In the genomic region with DNA sequence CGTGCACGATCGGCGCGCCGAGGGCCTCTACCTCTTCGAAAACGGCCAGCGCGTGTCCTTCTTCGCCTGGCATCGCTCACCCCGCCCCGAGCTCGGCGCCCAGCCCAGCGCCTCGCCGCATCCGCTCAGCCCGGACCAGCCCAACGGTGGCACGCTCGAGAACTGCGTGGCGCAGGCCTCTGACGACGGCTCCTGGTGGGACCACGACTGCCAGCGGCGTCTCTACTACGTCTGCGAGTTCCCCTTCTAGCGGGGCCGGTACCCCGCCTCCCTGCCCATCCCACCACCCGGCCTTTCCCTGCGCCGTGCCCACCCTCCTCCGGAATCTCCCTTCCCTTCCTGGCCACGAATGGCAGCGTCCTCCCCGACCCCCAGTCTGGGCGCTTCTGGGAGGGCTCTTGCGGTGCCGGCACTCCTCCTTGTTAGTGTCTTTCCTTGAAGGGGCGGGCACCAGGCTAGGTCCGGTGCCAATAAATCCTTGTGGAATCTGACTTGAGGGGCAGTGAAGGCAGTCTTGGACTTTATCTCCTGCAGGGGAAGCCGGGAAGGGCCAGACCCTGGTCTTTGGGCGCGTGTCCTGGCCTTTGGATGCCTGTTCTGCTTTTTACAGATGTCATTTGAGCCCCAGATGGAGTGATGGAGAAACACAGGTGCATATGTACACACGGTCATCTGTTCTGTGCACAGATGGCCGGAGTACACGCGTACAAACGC, we compare ENCODE assay signal across 8 cellular contexts. TPM values are rescaled to one million over a fixed set of nuclear protein-coding genes. Genes with fewer than 3 reads are reported as not detected.
DNase-seq lines count a peak whose midpoint lies in the region; ATAC-seq and TF ChIP-seq lines count a peak whose summit lies in the region.

No MANE protein-coding gene starts in this region.

- H3K9me3 ChIP-seq in SJSA1 (replicated peaks), result peaks cover 7% of the 10 kb centered on the region; the same call in 1 of the 2 replicates
- no peaks in the 10 kb centered on the region for H3K9me3 ChIP-seq in prostate gland

- H3K27me3 Mint-ChIP-seq in activated T-cell treated with anti-CD3 and anti-CD28 coated beads, Interleukin-2, amount 50 U/mL, for 4 hours (ENCODE audit: low read depth), result peaks cover 73% of the 10 kb centered on the region

- H3K36me3 ChIP-seq in SJSA1, result no peaks in the 10 kb centered on the region
- H3K36me3 ChIP-seq in prostate gland, result no peaks in the 10 kb centered on the region

- no peaks in the 10 kb centered on the region for H3K36me3 Mint-ChIP-seq in activated T-cell treated with anti-CD3 and anti-CD28 coated beads, Interleukin-2, amount 50 U/mL, for 4 hours (ENCODE audit: insufficient read depth)

- no peak for DNase-seq in activated T-cell treated with anti-CD3 and anti-CD28 coated beads, Interleukin-2, amount 50 U/mL, for 4 hours
- no peak for DNase-seq in activated T-cell treated with anti-CD3 and anti-CD28 coated beads, Interleukin-2, amount 50 U/mL, for 1 hour
- no peak for DNase-seq in SJSA1 (ENCODE audit: low read depth in 1 of 2, low spot score in 2 of 2)
- DNase-seq in fibroblast of pulmonary artery (ENCODE audit: low read depth), result no peak
- no peak for DNase-seq in prostate gland (ENCODE audit: low spot score)
- no peak for DNase-seq in NCI-H1417 treated with DMSO at 0.1 percent for 48 hours (lab: John Stamatoyannopoulos, UW)
- DNase-seq in NCI-H446 (lab: John Stamatoyannopoulos, UW), result no peak
- DNase-seq in stimulated activated CD4-positive, alpha-beta T cell treated with anti-CD3 and anti-CD28 coated beads, Interleukin-1b, Interleukin-23, amount 100 ng/mL, for 48 hours, result no peak

- peak overlapping the region; percentile 74 for H3K4me3 Mint-ChIP-seq in activated T-cell treated with anti-CD3 and anti-CD28 coated beads, Interleukin-2, amount 50 U/mL, for 4 hours

- H3K4me1 Mint-ChIP-seq in activated T-cell treated with anti-CD3 and anti-CD28 coated beads, Interleukin-2, amount 50 U/mL, for 4 hours (ENCODE audit: low read depth), result peaks cover 24% of the 10 kb centered on the region

- ATAC-seq in activated T-cell treated with anti-CD3 and anti-CD28 coated beads, Interleukin-2, amount 50 U/mL, for 4 hours, result peak; percentile 49 to 54

- WGBS in prostate gland, result 6% methylated on average over 54 of the region's 56 CpGs

- TF ChIP-seq CTCF in fibroblast of pulmonary artery (IDR thresholded peaks at IDR 0.05; ENCODE audit: low read length, missing control alignments), result no peak
- peak in 1 of 4 experiments; percentile 5 for TF ChIP-seq CTCF in prostate gland (IDR thresholded peaks at IDR 0.05)

- peak overlapping the region; percentile 29 for H3K4me3 ChIP-seq in SJSA1
- peak overlapping the region; percentile 72 for H3K4me3 ChIP-seq in fibroblast of pulmonary artery (replicated peaks; ENCODE audit: low read depth, low read length)
- peak overlapping the region; percentile 57 to 63 for H3K4me3 ChIP-seq in prostate gland

- intact Hi-C loops in prostate gland (cut with DNase I), result no loop called here

- H3K9me3 Mint-ChIP-seq in activated T-cell treated with anti-CD3 and anti-CD28 coated beads, Interleukin-2, amount 50 U/mL, for 4 hours, result no peaks in the 10 kb centered on the region

- H3K27ac ChIP-seq in SJSA1 (no peak overlapping the region), prostate gland (peak overlapping the region; percentile 75 to 77)

- H3K4me1 ChIP-seq in SJSA1 (replicated peaks), result peaks cover 4% of the 10 kb centered on the region; the same call in 1 of the 2 replicates
- peaks cover 4% of the 10 kb centered on the region for H3K4me1 ChIP-seq in prostate gland (replicated peaks)

- TF ChIP-seq POLR2A in prostate gland (IDR thresholded peaks at IDR 0.05), result no peak

- peaks cover 46% of the 10 kb centered on the region for H3K27me3 ChIP-seq in SJSA1 (replicated peaks)
- no peaks in the 10 kb centered on the region for H3K27me3 ChIP-seq in prostate gland (replicated peaks; ENCODE audit: insufficient read depth)

RNA-seq across cellular contexts. Expression of a gene that starts 2.2 kb away (rescaled TPM):
- 1 to 10 TPM in 2 of 3 donors, under 1 TPM in 1; 0.52 to 1.4 (median 1.4) TPM for total RNA-seq in activated T-cell treated with anti-CD3 and anti-CD28 coated beads, Interleukin-2, amount 50 U/mL, for 4 hours
- 0.56 and 1.7 TPM in 2 replicates for total RNA-seq in SJSA1 (2014; rRNA removed; shearing (Covaris generic))
- 10 to 100 TPM; 13.8 to 26.2 TPM for total RNA-seq in prostate gland

RNA-seq across cellular contexts. Expression of a gene that starts 5.8 kb away (rescaled TPM):
- under 1 TPM in 1 of 3 donors, not detected in 2; 0.03 TPM for total RNA-seq in activated T-cell treated with anti-CD3 and anti-CD28 coated beads, Interleukin-2, amount 50 U/mL, for 4 hours
- total RNA-seq in SJSA1 (2014; rRNA removed; shearing (Covaris generic)), result not detected in 2 replicates
- total RNA-seq in prostate gland, result 1 to 10 TPM in 1 of 2 donors, under 1 TPM in 1; 0.91 to 2.3 TPM

RNA-seq across cellular contexts. Expression of a gene that starts 44.9 kb away (rescaled TPM):
- total RNA-seq in activated T-cell treated with anti-CD3 and anti-CD28 coated beads, Interleukin-2, amount 50 U/mL, for 4 hours, result not detected
- total RNA-seq in SJSA1 (2014; rRNA removed; shearing (Covaris generic)), result not detected in 2 replicates
- total RNA-seq in prostate gland, result not detected
